ENCODE assay signal across 6 cellular contexts in genomic region chr3:32847045-32847444, GRCh38. TPM values are rescaled to one million over a fixed set of nuclear protein-coding genes. Genes with fewer than 3 reads are reported as not detected.
"Had no signal": no experiment of that assay in that cellular context is flagged by ENCODE, and none has a peak within 500 bp of the region (broad histone marks: within the 10 kb centered on the region; RNA-seq: fewer than 3 reads in every experiment).

No MANE protein-coding gene starts in this region.

RNA-seq across cellular contexts. Expression of gene TRIM71, which starts 29.2 kb away (rescaled TPM):
- total RNA-seq: activated B cell treated with CpG ODN at 0.5 μM for 24 hours, bronchial epithelial cell, dermis blood vessel endothelial cell, esophagus muscularis mucosa, foreskin keratinocyte, gastrocnemius medialis had no signal
- polyA plus RNA-seq: foreskin keratinocyte had no signal
